25 cellular contexts compared by ENCODE assay signal in genomic region chr2:144711084-144711483, GRCh38.
"Had no signal": no experiment of that assay in that cellular context is flagged by ENCODE, and none has a peak within 500 bp of the region (broad histone marks: within the 10 kb centered on the region; RNA-seq: fewer than 3 reads in every experiment).

No MANE protein-coding gene starts in this region.

- ATAC-seq: activated CD4-positive, alpha-beta T cell treated with anti-CD3 and anti-CD28 coated beads for 36 hours; activated CD8-positive, alpha-beta T cell treated with anti-CD3 and anti-CD28 coated beads, Interleukin-2, amount 10 ng/mL, durations not matched to agents 7 days and 5 days; activated naive CD4-positive, alpha-beta T cell treated with anti-CD3 and anti-CD28 coated beads, Interleukin-2, amount 50 U/mL, for 72 hours; activated naive CD8-positive, alpha-beta T cell treated with anti-CD3 and anti-CD28 coated beads, Interleukin-2, amount 50 U/mL, for 24 hours; body of pancreas; T-cell had no signal

- H3K27ac ChIP-seq: body of pancreas, PC-9 had no signal

- H3K9me3 Mint-ChIP-seq: activated T-helper 1 cell treated with anti-CD3 and anti-CD28 coated beads, Interleukin-12 subunit alpha, Interleukin-12 subunit beta, Interleukin-2, Interleukin-4 antibody, amounts not matched to agents 30 ng/mL and 10 ng/mL and 1 ng/mL, durations not matched to agents 14 hours and 24 hours and 36 hours had no signal

- H2AFZ ChIP-seq: PC-9 had no signal

- H3K4me3 ChIP-seq: ascending aorta, body of pancreas, PC-9 had no signal

- H3K36me3 Mint-ChIP-seq: activated naive CD4-positive, alpha-beta T cell treated with anti-CD3 and anti-CD28 coated beads, Interleukin-2, amount 50 U/mL, for 72 hours; T-cell had no signal

- H3K27ac Mint-ChIP-seq: activated CD4-positive, alpha-beta T cell treated with anti-CD3 and anti-CD28 coated beads for 36 hours; activated CD8-positive, alpha-beta T cell treated with anti-CD3 and anti-CD28 coated beads, Interleukin-2, amount 10 ng/mL, durations not matched to agents 7 days and 5 days; activated naive CD4-positive, alpha-beta T cell treated with anti-CD3 and anti-CD28 coated beads, Interleukin-2, amount 50 U/mL, for 72 hours; activated naive CD8-positive, alpha-beta T cell treated with anti-CD3 and anti-CD28 coated beads, Interleukin-2, amount 50 U/mL, for 24 hours; activated T-helper 1 cell treated with anti-CD3 and anti-CD28 coated beads, Interleukin-12 subunit alpha, Interleukin-12 subunit beta, Interleukin-2, Interleukin-4 antibody, amounts not matched to agents 30 ng/mL and 10 ng/mL and 1 ng/mL, durations not matched to agents 14 hours and 24 hours and 36 hours; T-cell had no signal

- DNase-seq: activated CD4-positive, alpha-beta T cell treated with anti-CD3 and anti-CD28 coated beads for 36 hours; activated CD8-positive, alpha-beta memory T cell treated with anti-CD3 and anti-CD28 coated beads, Interleukin-2, amount 50 U/mL, for 48 hours; activated CD8-positive, alpha-beta T cell treated with anti-CD3 and anti-CD28 coated beads, Interleukin-2, amount 10 ng/mL, durations not matched to agents 7 days and 5 days; activated effector memory CD4-positive, alpha-beta T cell treated with Interleukin-2 at 50 U/mL for 16 hours; activated naive CD4-positive, alpha-beta T cell; activated naive CD8-positive, alpha-beta T cell treated with anti-CD3 and anti-CD28 coated beads, Interleukin-2, amount 50 U/mL, for 24 hours; activated T-cell treated with anti-CD3 and anti-CD28 coated beads, Interleukin-2, amount 50 U/mL, for 1 hour; amniotic stem cell; body of pancreas; central memory CD4-positive, alpha-beta T cell; MM.1S; NCI-H1105; NCI-H1436; NCI-H2081; NCI-H510A treated with DMSO at 0.1 percent for 48 hours; PC-9; SHP77 treated with DMSO at 0.1 percent for 48 hours; T-cell; T-helper 2 cell; T1000 had no signal

- H3K4me1 ChIP-seq: body of pancreas had no signal

- H3K4me2 ChIP-seq: PC-9 had no signal

- H3K4me1 Mint-ChIP-seq: activated CD4-positive, alpha-beta T cell treated with anti-CD3 and anti-CD28 coated beads for 36 hours; activated naive CD8-positive, alpha-beta T cell treated with anti-CD3 and anti-CD28 coated beads, Interleukin-2, amount 50 U/mL, for 24 hours; T-cell had no signal

- H3K27me3 ChIP-seq: ascending aorta, body of pancreas had no signal

- H3K36me3 ChIP-seq: ascending aorta had no signal

- H3K9me3 ChIP-seq: ascending aorta, body of pancreas had no signal

- H3K4me3 Mint-ChIP-seq: activated CD4-positive, alpha-beta T cell treated with anti-CD3 and anti-CD28 coated beads for 36 hours; activated CD8-positive, alpha-beta T cell treated with anti-CD3 and anti-CD28 coated beads, Interleukin-2, amount 10 ng/mL, durations not matched to agents 7 days and 5 days; activated naive CD8-positive, alpha-beta T cell treated with anti-CD3 and anti-CD28 coated beads, Interleukin-2, amount 50 U/mL, for 24 hours; activated T-helper 1 cell treated with anti-CD3 and anti-CD28 coated beads, Interleukin-12 subunit alpha, Interleukin-12 subunit beta, Interleukin-2, Interleukin-4 antibody, amounts not matched to agents 30 ng/mL and 10 ng/mL and 1 ng/mL, durations not matched to agents 14 hours and 24 hours and 36 hours; T-cell had no signal

- FAIRE-seq: bronchial epithelial cell, TTC549 had no signal
